17 cellular contexts compared by ENCODE assay signal in the genomic region with DNA sequence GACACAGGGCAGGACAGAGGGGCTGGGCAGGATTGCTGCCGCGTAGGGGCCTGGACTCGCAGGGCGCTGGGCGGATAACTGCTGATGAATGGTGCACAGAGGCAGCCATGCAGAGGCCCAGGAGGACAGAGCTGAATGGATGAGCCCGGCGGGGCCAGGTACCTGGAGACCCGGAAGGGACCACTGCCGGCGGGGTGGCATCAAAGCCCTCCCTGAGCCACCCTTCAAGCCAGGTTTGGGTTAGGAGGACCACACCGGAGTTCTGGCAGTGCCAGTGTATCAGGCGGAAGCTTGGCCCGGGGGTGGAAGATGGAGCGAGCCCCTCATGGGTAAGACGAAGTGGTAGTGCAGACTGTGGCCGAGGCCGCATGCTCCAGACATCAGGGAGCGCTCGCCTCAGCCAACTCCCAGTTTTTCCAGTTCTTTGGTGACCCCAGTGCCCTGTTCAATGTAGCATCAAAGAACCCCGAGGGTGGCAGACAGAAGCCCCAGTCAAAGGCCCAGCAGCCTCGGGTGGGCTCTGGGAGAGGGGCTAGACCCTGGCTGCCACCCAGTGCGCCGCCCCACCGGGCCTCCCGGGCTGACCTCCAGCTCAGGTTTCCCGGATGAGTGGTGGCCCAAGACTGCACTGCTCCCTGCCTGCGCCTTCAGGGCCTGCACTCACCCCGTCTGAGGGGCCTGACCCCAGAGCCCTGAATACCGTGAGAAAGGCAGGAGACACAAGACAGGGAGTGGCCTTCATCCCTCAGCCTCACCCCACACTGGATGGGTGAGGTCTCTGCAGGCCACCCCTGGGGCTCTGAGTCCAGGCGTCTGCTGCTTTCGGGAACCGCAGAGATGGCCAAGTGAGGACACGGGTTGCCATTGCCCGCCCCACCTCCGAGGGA.
"Had no signal": no experiment of that assay in that cellular context is flagged by ENCODE, and none has a peak within 500 bp of the region (broad histone marks: within the 10 kb centered on the region; RNA-seq: fewer than 3 reads in every experiment).

No MANE protein-coding gene starts in this region.

- H3K27ac ChIP-seq: breast epithelium, dorsolateral prefrontal cortex, esophagus muscularis mucosa, parathyroid adenoma had no signal

- H3K4me3 ChIP-seq: breast epithelium, dorsolateral prefrontal cortex, esophagus muscularis mucosa had no signal

- H3K79me2 ChIP-seq: parathyroid adenoma had no signal

- ATAC-seq: SK-N-SH treated with all-trans-retinoic acid at 6 μM for 48 hours had no signal

- H3K9ac ChIP-seq: parathyroid adenoma had no signal

- H3K27ac Mint-ChIP-seq: activated naive CD8-positive, alpha-beta T cell; T-helper 1 cell treated with Interleukin-12 subunit alpha and Interleukin-12 subunit beta and Interleukin-4 antibody, amounts not matched to agents 30 μg/mL and 1 μg/mL, for 36 hours; type B pancreatic cell had no signal

- H3K27me3 Mint-ChIP-seq: activated naive CD8-positive, alpha-beta T cell had no signal

- H3K4me3 Mint-ChIP-seq: activated naive CD8-positive, alpha-beta T cell; neural crest cell; T-helper 1 cell treated with Interleukin-12 subunit alpha and Interleukin-12 subunit beta and Interleukin-4 antibody, amounts not matched to agents 30 μg/mL and 1 μg/mL, for 36 hours; type B pancreatic cell had no signal

- H3K9me3 Mint-ChIP-seq: neural crest cell; T-helper 1 cell treated with Interleukin-12 subunit alpha and Interleukin-12 subunit beta and Interleukin-4 antibody, amounts not matched to agents 30 μg/mL and 1 μg/mL, for 36 hours had no signal

- H3K36me3 ChIP-seq: breast epithelium, esophagus muscularis mucosa had no signal

- H3K4me1 ChIP-seq: breast epithelium, parathyroid adenoma had no signal

- DNase-seq: activated CD4-positive, alpha-beta T cell treated with anti-CD3 and anti-CD28 coated beads, Interleukin-2, amount 50 U/mL, for 1 hour; activated CD4-positive, CD25-positive, alpha-beta regulatory T cell; activated T-cell treated with anti-CD3 and anti-CD28 coated beads for 4 hours; anterior cingulate cortex; dorsolateral prefrontal cortex; mammary epithelial cell; retina; small intestine; substantia nigra had no signal

- H3K27me3 ChIP-seq: breast epithelium, esophagus muscularis mucosa had no signal

- H3K36me3 Mint-ChIP-seq: activated naive CD8-positive, alpha-beta T cell; type B pancreatic cell had no signal

- H3K9me3 ChIP-seq: breast epithelium, esophagus muscularis mucosa had no signal

- H2AFZ ChIP-seq: parathyroid adenoma had no signal
